18 cellular contexts compared by ENCODE assay signal in the genomic region with DNA sequence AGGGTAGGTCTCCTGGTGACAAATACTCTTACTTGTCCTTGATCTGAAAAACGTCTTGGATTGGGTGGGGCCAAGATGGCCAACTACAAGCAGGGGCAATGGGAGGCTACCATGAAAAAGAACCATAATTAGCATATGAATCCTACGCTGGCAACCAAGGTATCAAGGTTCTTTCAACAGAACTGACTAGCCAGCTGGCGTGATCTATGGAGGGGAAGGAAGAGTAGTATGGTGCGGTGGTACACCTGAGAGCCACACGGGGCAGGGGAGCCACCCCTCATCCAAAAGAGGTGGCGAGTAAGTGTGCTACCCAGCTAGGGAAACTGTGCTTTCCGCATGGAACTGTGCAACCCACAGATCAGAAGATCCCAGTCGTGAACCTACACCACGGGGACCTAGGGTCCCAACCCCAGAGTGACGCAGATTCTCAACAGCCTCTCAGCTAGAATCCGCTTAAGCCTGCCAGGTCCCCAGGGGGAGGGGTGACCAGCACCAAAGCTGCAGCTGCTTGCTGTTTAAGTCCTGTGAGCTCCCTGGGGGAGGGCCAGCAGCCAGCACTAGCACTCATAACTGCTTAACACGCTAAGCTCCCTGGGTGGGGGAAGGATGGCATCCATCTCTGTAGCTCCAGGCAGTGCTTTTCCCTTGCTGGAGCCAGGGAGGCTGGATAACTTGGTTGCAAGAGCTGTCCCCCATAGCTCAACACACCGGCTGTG.
"Had no signal": no experiment of that assay in that cellular context is flagged by ENCODE, and none has a peak within 500 bp of the region (broad histone marks: within the 10 kb centered on the region; RNA-seq: fewer than 3 reads in every experiment).

No MANE protein-coding gene starts in this region.

- H3K36me3 ChIP-seq: brain microvascular endothelial cell, esophagus squamous epithelium, lower lobe of right lung, ovary, tibial artery had no signal

- H3K4me3 Mint-ChIP-seq: activated CD4-positive, alpha-beta T cell treated with anti-CD3 and anti-CD28 coated beads, Interleukin-2, amount 10 ng/mL, durations not matched to agents 7 days and 5 days; activated naive CD8-positive, alpha-beta T cell treated with anti-CD3 and anti-CD28 coated beads, Interleukin-2, amount 10 ng/mL, durations not matched to agents 7 days and 5 days; activated T-cell treated with anti-CD3 and anti-CD28 coated beads, Interleukin-2, amount 50 U/mL, for 72 hours; central memory CD8-positive, alpha-beta T cell; mesothelial cell of epicardium; stimulated activated naive B cell treated with anti-CD40 and anti-IgM and Interleukin-4, amounts not matched to agents 10 μg/mL and 1 μg/mL and 100 μg/mL, for 72 hours had no signal

- H3K27ac ChIP-seq: brain microvascular endothelial cell, esophagus squamous epithelium, lower lobe of right lung, ovary, tibial artery had no signal

- ATAC-seq: activated T-cell treated with anti-CD3 and anti-CD28 coated beads, Interleukin-2, amount 50 U/mL, for 72 hours; left cardiac atrium; lower lobe of right lung; stimulated activated naive B cell treated with anti-CD40 and anti-IgM and Interleukin-4, amounts not matched to agents 10 μg/mL and 1 μg/mL and 100 μg/mL, for 72 hours had no signal

- H3K27me3 Mint-ChIP-seq: activated CD4-positive, alpha-beta T cell treated with anti-CD3 and anti-CD28 coated beads, Interleukin-2, amount 10 ng/mL, durations not matched to agents 7 days and 5 days; activated naive CD8-positive, alpha-beta T cell treated with anti-CD3 and anti-CD28 coated beads, Interleukin-2, amount 10 ng/mL, durations not matched to agents 7 days and 5 days; central memory CD8-positive, alpha-beta T cell; stimulated activated naive B cell treated with anti-CD40 and anti-IgM and Interleukin-4, amounts not matched to agents 10 μg/mL and 1 μg/mL and 100 μg/mL, for 72 hours had no signal

- H3K27me3 ChIP-seq: brain microvascular endothelial cell, esophagus squamous epithelium, ovary, tibial artery had no signal

- H3K4me1 Mint-ChIP-seq: activated CD4-positive, alpha-beta T cell treated with anti-CD3 and anti-CD28 coated beads, Interleukin-2, amount 10 ng/mL, durations not matched to agents 7 days and 5 days; activated naive CD8-positive, alpha-beta T cell treated with anti-CD3 and anti-CD28 coated beads, Interleukin-2, amount 10 ng/mL, durations not matched to agents 7 days and 5 days; mesothelial cell of epicardium had no signal

- DNase-seq: activated CD4-positive, alpha-beta T cell treated with anti-CD3 and anti-CD28 coated beads, Interleukin-2, amount 10 ng/mL, durations not matched to agents 7 days and 5 days; activated CD8-positive, alpha-beta memory T cell treated with anti-CD3 and anti-CD28 coated beads, Interleukin-2, amount 50 U/mL, for 48 hours; activated gamma-delta T cell treated with Interleukin-2 at 50 U/mL for 16 hours; activated naive CD8-positive, alpha-beta T cell treated with anti-CD3 and anti-CD28 coated beads, Interleukin-2, amount 10 ng/mL, durations not matched to agents 7 days and 5 days; activated T-cell treated with anti-CD3 and anti-CD28 coated beads, Interleukin-2, amount 50 U/mL, for 72 hours; brain microvascular endothelial cell; cortex of kidney; effector CD4-positive, alpha-beta T cell; esophagus squamous epithelium; foreskin fibroblast; left cardiac atrium; lower lobe of right lung; ovary; stimulated activated naive B cell treated with anti-CD40 and anti-IgM and Interleukin-4, amounts not matched to agents 10 μg/mL and 1 μg/mL and 100 μg/mL, for 72 hours; T-helper 2 cell; tibial artery had no signal

- H3K4me3 ChIP-seq: esophagus squamous epithelium, lower lobe of right lung, ovary, tibial artery had no signal

- H3K4me1 ChIP-seq: esophagus squamous epithelium, lower lobe of right lung, tibial artery had no signal

- H3K9me3 ChIP-seq: ovary had no signal

- H3K27ac Mint-ChIP-seq: activated CD4-positive, alpha-beta T cell treated with anti-CD3 and anti-CD28 coated beads, Interleukin-2, amount 10 ng/mL, durations not matched to agents 7 days and 5 days; activated naive CD8-positive, alpha-beta T cell treated with anti-CD3 and anti-CD28 coated beads, Interleukin-2, amount 10 ng/mL, durations not matched to agents 7 days and 5 days; activated T-cell treated with anti-CD3 and anti-CD28 coated beads, Interleukin-2, amount 50 U/mL, for 72 hours; mesothelial cell of epicardium had no signal
